16 cellular contexts compared by ENCODE assay signal in the genomic region with DNA sequence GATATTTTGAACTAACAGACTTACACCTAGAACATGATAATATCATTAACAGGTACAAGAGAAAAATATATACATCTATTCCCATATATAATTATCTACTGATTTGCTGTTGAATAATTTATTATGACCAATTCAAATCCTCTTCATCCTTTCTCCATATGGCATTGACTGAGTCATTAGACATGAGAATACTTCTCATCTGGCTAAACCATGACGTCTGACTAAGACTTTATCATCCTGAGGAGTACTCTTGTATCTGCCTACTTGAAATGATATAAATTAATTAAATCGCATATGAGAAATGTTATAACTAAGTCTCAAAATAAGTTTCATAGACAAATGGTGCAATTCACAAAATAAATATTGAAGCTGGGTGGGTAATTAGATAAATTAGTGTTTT.
"Had no signal": no experiment of that assay in that cellular context is flagged by ENCODE, and none has a peak within 500 bp of the region (broad histone marks: within the 10 kb centered on the region; RNA-seq: fewer than 3 reads in every experiment).

No MANE protein-coding gene starts in this region.

- H3K4me3 Mint-ChIP-seq: activated T-cell treated with anti-CD3 and anti-CD28 coated beads, Interleukin-2, amount 50 U/mL, for 24 hours; naive thymus-derived CD4-positive, alpha-beta T cell; stimulated activated effector memory CD8-positive, alpha-beta T cell treated with anti-CD3 and anti-CD28 coated beads, Interleukin-12 subunit alpha, Interleukin-12 subunit beta, amount 100 ng/mL, for 72 hours had no signal

- H3K27ac Mint-ChIP-seq: activated T-cell treated with anti-CD3 and anti-CD28 coated beads, Interleukin-2, amount 50 U/mL, for 24 hours; naive thymus-derived CD4-positive, alpha-beta T cell; stimulated activated effector memory CD8-positive, alpha-beta T cell treated with anti-CD3 and anti-CD28 coated beads, Interleukin-12 subunit alpha, Interleukin-12 subunit beta, amount 100 ng/mL, for 72 hours had no signal

- H3K4me1 Mint-ChIP-seq: stimulated activated effector memory CD8-positive, alpha-beta T cell treated with anti-CD3 and anti-CD28 coated beads, Interleukin-12 subunit alpha, Interleukin-12 subunit beta, amount 100 ng/mL, for 72 hours had no signal

- H3K27ac ChIP-seq: colonic mucosa, esophagus muscularis mucosa, parathyroid adenoma, thoracic aorta had no signal

- H3K9ac ChIP-seq: parathyroid adenoma had no signal

- H3K36me3 ChIP-seq: colonic mucosa, esophagus muscularis mucosa, thoracic aorta had no signal

- H3K4me1 ChIP-seq: colonic mucosa, esophagus muscularis mucosa, parathyroid adenoma had no signal

- H3K9me3 Mint-ChIP-seq: activated T-cell treated with anti-CD3 and anti-CD28 coated beads, Interleukin-2, amount 50 U/mL, for 24 hours had no signal

- H3K9me3 ChIP-seq: colonic mucosa, esophagus muscularis mucosa, mucosa of descending colon, thoracic aorta had no signal

- H3K27me3 ChIP-seq: colonic mucosa, esophagus muscularis mucosa had no signal

- H3K4me3 ChIP-seq: colonic mucosa, esophagus muscularis mucosa, mucosa of descending colon, thoracic aorta had no signal

- H3K36me3 Mint-ChIP-seq: stimulated activated effector memory CD8-positive, alpha-beta T cell treated with anti-CD3 and anti-CD28 coated beads, Interleukin-12 subunit alpha, Interleukin-12 subunit beta, amount 100 ng/mL, for 72 hours had no signal

- H2AFZ ChIP-seq: parathyroid adenoma had no signal

- H3K79me2 ChIP-seq: parathyroid adenoma had no signal

- DNase-seq: activated CD4-positive, alpha-beta T cell treated with anti-CD3 and anti-CD28 coated beads, Interleukin-2, amount 50 U/mL, for 4 hours; activated CD4-positive, CD25-positive, alpha-beta regulatory T cell treated with anti-CD3 and anti-CD28 coated beads, Interleukin-2, amount 50 U/mL, for 72 hours; activated effector memory CD4-positive, alpha-beta T cell treated with Interleukin-2 at 50 U/mL for 16 hours; activated naive CD4-positive, alpha-beta T cell treated with anti-CD3 and anti-CD28 coated beads, Interleukin-2, amount 50 U/mL, for 16 hours; activated T-cell treated with anti-CD3 and anti-CD28 coated beads, Interleukin-2, amount 50 U/mL, for 24 hours; caudate nucleus; colonic mucosa; head of caudate nucleus; mucosa of descending colon; naive thymus-derived CD4-positive, alpha-beta T cell; T-helper 1 cell; T1000 had no signal

- ATAC-seq: mucosa of descending colon; naive thymus-derived CD4-positive, alpha-beta T cell; stimulated activated effector memory CD8-positive, alpha-beta T cell treated with anti-CD3 and anti-CD28 coated beads, Interleukin-12 subunit alpha, Interleukin-12 subunit beta, amount 100 ng/mL, for 72 hours had no signal
